Comparison of ENCODE assay signal across 22 cellular contexts in the genomic region with DNA sequence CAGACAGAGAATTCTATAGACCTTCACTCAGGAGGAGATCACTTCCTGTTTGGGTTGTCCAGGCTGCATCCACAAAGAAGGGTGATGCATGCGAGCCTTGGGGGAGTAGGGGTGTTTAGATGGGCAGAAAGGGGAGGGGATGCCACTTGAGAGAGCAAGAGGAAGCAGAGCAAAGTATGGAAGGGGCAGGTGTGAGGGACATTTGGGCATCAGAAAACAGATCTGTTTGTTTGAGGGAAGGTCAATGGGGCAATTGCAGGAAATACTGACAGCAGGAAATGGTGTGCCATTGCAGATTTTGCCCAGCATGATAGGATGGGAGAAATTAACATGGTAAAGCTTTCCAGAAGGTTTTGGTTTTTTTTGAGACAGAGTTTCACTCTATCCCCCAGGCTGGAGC.
DNase-seq lines count a peak whose midpoint lies in the region; ATAC-seq, FAIRE-seq and TF ChIP-seq lines count a peak whose summit lies in the region.
"Had no signal": no experiment of that assay in that cellular context is flagged by ENCODE, and none has a peak within 500 bp of the region (broad histone marks: within the 10 kb centered on the region; RNA-seq: fewer than 3 reads in every experiment).

No MANE protein-coding gene starts in this region.

- no peaks in the 10 kb centered on the region for H3K9me3 Mint-ChIP-seq in CD8-positive, alpha-beta memory T cell
- no peaks in the 10 kb centered on the region for H3K9me3 Mint-ChIP-seq in WTC11
- H3K9me3 Mint-ChIP-seq: activated T-helper 2 cell treated with anti-CD3 and anti-CD28 coated beads, Interferon-gamma antibody, Interleukin-2, Interleukin-4, amounts not matched to agents 10 μg/mL and 5 μg/mL and 100 μg/mL, durations not matched to agents 14 hours and 24 hours and 36 hours; endodermal cell; memory B cell; stimulated activated memory B cell treated with anti-CD40 and anti-IgM and Interleukin-4, amounts not matched to agents 10 μg/mL and 1 μg/mL and 100 μg/mL, for 72 hours; T-cell had no signal

- H2BK15ac ChIP-seq in mesenchymal stem cell (ENCODE audit: low read depth, poor library complexity, severe bottlenecking), result no peak overlapping the region

- H2BK12ac ChIP-seq in mesenchymal stem cell (ENCODE audit: low read length in 2 of 2), result no peak overlapping the region

- H3K9me3 ChIP-seq in CD8-positive, alpha-beta memory T cell (ENCODE audit: low read length), result no peaks in the 10 kb centered on the region
- H3K9me3 ChIP-seq in mesenchymal stem cell (ENCODE audit: control insufficient read depth, low read length), result no peaks in the 10 kb centered on the region

- no peak for TF ChIP-seq CTCF in WTC11 (IDR thresholded peaks at IDR 0.05)

- POLR2A ChIA-PET in CD8-positive, alpha-beta memory T cell (lab: Charles Lee), result no interaction called here
- POLR2A ChIA-PET in WTC11 (lab: Charles Lee), result no interaction called here

- WGBS in mesenchymal stem cell, result 93% methylated on average over 1 of the region's 1 CpG

- ATAC-seq in WTC11 (peak; percentile 83), HG02970 (IDR thresholded peaks at IDR 0.05; ENCODE audit: low FRiP score, unreplicated experiment) (no peak)
- ATAC-seq: stimulated activated memory B cell treated with anti-CD40 and anti-IgM and Interleukin-4, amounts not matched to agents 10 μg/mL and 1 μg/mL and 100 μg/mL, for 72 hours; T-cell had no signal

- peak overlapping the region in 3 of 7 donors; percentile 2 to 59 (median 5) for H3K4me3 Mint-ChIP-seq in CD8-positive, alpha-beta memory T cell
- no peak overlapping the region for H3K4me3 Mint-ChIP-seq in WTC11
- H3K4me3 Mint-ChIP-seq: endodermal cell; memory B cell; neural progenitor cell; stimulated activated memory B cell treated with anti-CD40 and anti-IgM and Interleukin-4, amounts not matched to agents 10 μg/mL and 1 μg/mL and 100 μg/mL, for 72 hours; T-cell had no signal

- H3K4me2 ChIP-seq in mesenchymal stem cell (ENCODE audit: low read length, poor library complexity, severe bottlenecking), result no peak overlapping the region
- H3K4me2 ChIP-seq: neural progenitor cell had no signal

- peaks cover 0 to 58% (median 21%) of the 10 kb centered on the region in 3 donors for H3K36me3 Mint-ChIP-seq in CD8-positive, alpha-beta memory T cell
- H3K36me3 Mint-ChIP-seq in WTC11, result peaks cover 41% of the 10 kb centered on the region
- H3K36me3 Mint-ChIP-seq: neural progenitor cell had no signal

- no peak overlapping the region for H3K18ac ChIP-seq in mesenchymal stem cell (ENCODE audit: low read depth in 1 of 2, low read length in 2 of 2)

- H3K4ac ChIP-seq in mesenchymal stem cell (ENCODE audit: low read depth in 1 of 2, low read length in 2 of 2), result no peak overlapping the region

- H3K14ac ChIP-seq in mesenchymal stem cell (ENCODE audit: low read length in 2 of 2), result no peak overlapping the region

- H4K8ac ChIP-seq in mesenchymal stem cell (ENCODE audit: low read length), result no peak overlapping the region

- no peak for FAIRE-seq in GM19239 (lab: Jason Lieb, UNC)
- FAIRE-seq: HTR-8/SVneo had no signal

- no peak overlapping the region for H3K27ac ChIP-seq in CD8-positive, alpha-beta memory T cell (ENCODE audit: low read depth, low read length)
- no peak overlapping the region for H3K27ac ChIP-seq in mesenchymal stem cell (ENCODE audit: low read length, poor library complexity, severe bottlenecking)
- H3K27ac ChIP-seq: neural progenitor cell had no signal

- DNase-seq in NCI-H1417 (lab: John Stamatoyannopoulos, UW) (peak in 2 of 3 experiments; percentile 21 to 50), NCI-H1417 treated with DMSO at 0.1 percent for 48 hours (lab: John Stamatoyannopoulos, UW) (no peak), WTC11 (ENCODE audit: low spot score) (no peak), mesenchymal stem cell (no peak), GM19239 (ENCODE audit: insufficient read length, low spot score) (no peak), NCI-H2029 (lab: John Stamatoyannopoulos, UW) (no peak)
- no peak for DNase-seq in CD8-positive, alpha-beta memory T cell
- DNase-seq: DMS79; endodermal cell; islet precursor cell; NCI-H1694; NCI-H446; retina; stimulated activated CD4-positive, alpha-beta T cell treated with anti-CD3 and anti-CD28 coated beads, Interleukin-12 subunit alpha, Interleukin-12 subunit beta, amount 100 ng/mL, for 4 hours; T-cell; trophoblast cell had no signal

- peaks cover 44 to 76% (median 72%) of the 10 kb centered on the region in 3 donors for H3K4me1 Mint-ChIP-seq in CD8-positive, alpha-beta memory T cell
- H3K4me1 Mint-ChIP-seq in WTC11, result peaks cover 65% of the 10 kb centered on the region

- H2AK5ac ChIP-seq in mesenchymal stem cell (ENCODE audit: low read length, severe bottlenecking), result peak overlapping the region; percentile 27

- H2BK5ac ChIP-seq in mesenchymal stem cell (ENCODE audit: low read depth, low read length, poor library complexity, severe bottlenecking), result no peak overlapping the region

- H3K79me1 ChIP-seq in mesenchymal stem cell (replicated peaks; ENCODE audit: low read length, poor library complexity, severe bottlenecking), result peaks cover 24% of the 10 kb centered on the region

- CTCF ChIA-PET in CD8-positive, alpha-beta memory T cell (lab: Charles Lee), result interaction anchor here (1.5 kb wide), 1 partner anchor 11 kb away, joined by 3 read pairs; no protein-coding TSS in a partner anchor
- CTCF ChIA-PET in WTC11 (lab: Charles Lee), result interaction anchor here (0.9 kb wide), 1 partner anchor 19 kb away, joined by 3 read pairs; no protein-coding TSS in a partner anchor

- H3K9ac ChIP-seq in mesenchymal stem cell (ENCODE audit: low read length), result no peak overlapping the region
- H3K9ac ChIP-seq: neural progenitor cell had no signal

- no peak overlapping the region for H2AFZ ChIP-seq in mesenchymal stem cell (ENCODE audit: low read depth, low read length)
- H2AFZ ChIP-seq: neural progenitor cell had no signal

- no peaks in the 10 kb centered on the region for H3K36me3 ChIP-seq in CD8-positive, alpha-beta memory T cell (ENCODE audit: insufficient read depth, low read length)
- peaks cover 0 to 12% of the 10 kb centered on the region in 2 experiments for H3K36me3 ChIP-seq in mesenchymal stem cell (ENCODE audit: control insufficient read depth in 1 of 2, insufficient read depth in 2 of 2, low read depth in 1 of 2, low read length in 2 of 2)
- H3K36me3 ChIP-seq: neural progenitor cell had no signal

- H3K27me3 ChIP-seq in CD8-positive, alpha-beta memory T cell (ENCODE audit: insufficient read depth, low read length, poor library complexity, severe bottlenecking), result no peaks in the 10 kb centered on the region
- no peaks in the 10 kb centered on the region for H3K27me3 ChIP-seq in mesenchymal stem cell (ENCODE audit: control insufficient read depth in 1 of 2, insufficient read depth in 1 of 2, low read length in 2 of 2)
- H3K27me3 ChIP-seq: neural progenitor cell had no signal

- H4K91ac ChIP-seq in mesenchymal stem cell (ENCODE audit: low read length), result no peak overlapping the region

- H3K4me1 ChIP-seq in CD8-positive, alpha-beta memory T cell (ENCODE audit: insufficient read depth, low read length), result peaks cover 2% of the 10 kb centered on the region
- H3K4me1 ChIP-seq in mesenchymal stem cell (ENCODE audit: control insufficient read depth, insufficient read depth, low read depth, low read length), result peaks cover 3% of the 10 kb centered on the region
- H3K4me1 ChIP-seq: neural progenitor cell had no signal

- H3K27me3 Mint-ChIP-seq in CD8-positive, alpha-beta memory T cell, result no peaks in the 10 kb centered on the region
- no peaks in the 10 kb centered on the region for H3K27me3 Mint-ChIP-seq in WTC11 (ENCODE audit: low read depth)
- H3K27me3 Mint-ChIP-seq: memory B cell; stimulated activated memory B cell treated with anti-CD40 and anti-IgM and Interleukin-4, amounts not matched to agents 10 μg/mL and 1 μg/mL and 100 μg/mL, for 72 hours; T-cell had no signal

- H3K4me3 ChIP-seq in CD8-positive, alpha-beta memory T cell (ENCODE audit: low read length), result no peak overlapping the region
- H3K4me3 ChIP-seq in mesenchymal stem cell (ENCODE audit: insufficient read depth in 1 of 2, low read depth in 1 of 2, low read length in 2 of 2), result no peak overlapping the region
- H3K4me3 ChIP-seq: neural progenitor cell had no signal

- no peak overlapping the region for H2BK120ac ChIP-seq in mesenchymal stem cell (ENCODE audit: low read depth, low read length)

- H3K23ac ChIP-seq in mesenchymal stem cell (ENCODE audit: low read length in 2 of 2), result no peak overlapping the region

- peak overlapping the region in 7 of 8 donors; percentile 15 to 91 (median 40) for H3K27ac Mint-ChIP-seq in CD8-positive, alpha-beta memory T cell
- peak overlapping the region; percentile 95 for H3K27ac Mint-ChIP-seq in WTC11
- H3K27ac Mint-ChIP-seq: activated T-helper 2 cell treated with anti-CD3 and anti-CD28 coated beads, Interferon-gamma antibody, Interleukin-2, Interleukin-4, amounts not matched to agents 10 μg/mL and 5 μg/mL and 100 μg/mL, durations not matched to agents 14 hours and 24 hours and 36 hours; endodermal cell; memory B cell; neural progenitor cell had no signal

TF ChIP-seq in WTC11, 78 proteins besides CTCF, POLR2A, EP300 and RAD21 (continues in another document):
- TF ChIP-seq ZNF263 (CRISPR knock-in tag; IDR thresholded peaks at IDR 0.05; ENCODE audit: low read depth) (no peak), ZNF281 (CRISPR knock-in tag; IDR thresholded peaks at IDR 0.05) (0 out of 2 replicates have a peak, but pooled peaks have one; percentile 19), HMGA2 (CRISPR knock-in tag; IDR thresholded peaks at IDR 0.05) (no peak)

Comparison
In these comparisons a context has a peak if more than half of its experiments do, and no peak if none do; other contexts are left out.
1. DNase-seq: peak in NCI-H1417 (2 of 3); none in NCI-H1417 treated with DMSO at 0.1 percent for 48 hours (single experiment), CD8-positive, alpha-beta memory T cell (0 of 5), WTC11 (single experiment), mesenchymal stem cell (single experiment), GM19239 (single experiment) and NCI-H2029 (single experiment).